1 cellular context compared by ENCODE assay signal in the genomic region with DNA sequence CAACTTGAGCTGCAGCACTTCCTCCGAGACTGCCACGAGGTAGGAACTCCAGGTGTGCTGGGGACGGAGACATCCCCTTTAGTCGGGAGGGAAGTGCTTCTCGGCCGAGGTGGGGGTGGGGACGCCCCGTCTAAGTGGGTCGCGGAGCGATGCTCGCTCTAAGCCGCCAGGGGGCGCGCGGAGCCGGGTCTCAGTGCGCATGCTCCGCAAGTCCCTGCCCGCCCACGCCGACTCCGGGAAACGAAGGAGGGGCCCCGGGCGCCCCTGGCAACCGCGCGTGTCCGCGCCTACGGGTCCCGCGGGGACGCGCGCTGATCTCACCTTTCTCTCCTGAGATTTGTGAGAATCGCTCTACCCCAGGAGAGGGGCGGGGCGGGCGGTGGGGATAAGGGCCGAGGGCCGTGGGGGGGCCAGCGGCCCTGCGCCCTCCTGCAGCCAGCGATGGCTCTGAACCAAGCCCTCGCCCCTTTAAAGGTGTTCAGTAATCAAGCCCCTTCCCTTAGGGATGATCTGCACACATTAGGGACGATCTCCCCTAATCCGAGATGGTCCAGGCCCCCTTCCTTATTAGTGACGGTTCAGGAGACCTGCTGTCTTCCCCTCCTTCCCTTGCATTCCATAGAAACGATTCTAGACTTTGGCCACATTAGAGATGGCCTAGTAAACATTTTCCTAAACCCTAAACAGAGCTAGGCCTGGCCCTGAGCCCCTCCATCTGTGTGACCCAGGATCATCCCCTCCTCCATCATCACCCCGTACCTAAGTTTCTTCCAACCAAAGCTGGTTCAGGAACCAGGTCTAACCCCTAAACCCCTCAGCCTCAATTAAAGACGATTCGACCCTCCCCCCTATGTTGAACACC.
TF ChIP-seq lines count a peak whose summit lies in the region.

No MANE protein-coding gene starts in this region.

TF ChIP-seq in HepG2, 621 proteins besides CTCF, POLR2A, EP300 and RAD21 (continued from another document and continues in another):
- 0 out of 2 replicates have a peak, but pooled peaks have one; percentile 41 for TF ChIP-seq ZNF772 (CRISPR knock-in tag; IDR thresholded peaks at IDR 0.05)
- no peak for TF ChIP-seq ZNF547 (CRISPR knock-in tag; IDR thresholded peaks at IDR 0.05)
- TF ChIP-seq ZNF382 (CRISPR knock-in tag; IDR thresholded peaks at IDR 0.05; ENCODE audit: borderline replicate concordance), result no peak
- peak; percentile 65; the same call in 1 of the 2 replicates for TF ChIP-seq PPARG (CRISPR knock-in tag; conservative IDR thresholded peaks at IDR 0.05)
- TF ChIP-seq ETV5 (CRISPR knock-in tag; IDR thresholded peaks at IDR 0.05; ENCODE audit: borderline replicate concordance), result no peak
- peak; percentile 43; the same call in 1 of the 2 replicates for TF ChIP-seq TBX2 (CRISPR knock-in tag; IDR thresholded peaks at IDR 0.05; ENCODE audit: borderline replicate concordance)
- 0 out of 2 replicates have a peak, but pooled peaks have one; percentile 23 for TF ChIP-seq UBTF (CRISPR knock-in tag; IDR thresholded peaks at IDR 0.05)
- TF ChIP-seq, protein P1, sequence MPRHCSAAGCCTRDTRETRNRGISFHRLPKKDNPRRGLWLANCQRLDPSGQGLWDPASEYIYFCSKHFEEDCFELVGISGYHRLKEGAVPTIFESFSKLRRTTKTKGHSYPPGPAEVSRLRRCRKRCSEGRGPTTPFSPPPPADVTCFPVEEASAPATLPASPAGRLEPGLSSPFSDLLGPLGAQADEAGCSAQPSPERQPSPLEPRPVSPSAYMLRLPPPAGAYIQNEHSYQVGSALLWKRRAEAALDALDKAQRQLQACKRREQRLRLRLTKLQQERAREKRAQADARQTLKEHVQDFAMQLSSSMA (CRISPR knock-in tag; IDR thresholded peaks at IDR 0.05), result no peak
- TF ChIP-seq ZMYM4 (CRISPR knock-in tag; IDR thresholded peaks at IDR 0.05), result peak; percentile 37; the same call in 1 of the 2 replicates
- no peak for TF ChIP-seq DMAP1 (CRISPR knock-in tag; IDR thresholded peaks at IDR 0.05)
- TF ChIP-seq U2AF2 (IDR thresholded peaks at IDR 0.05; ENCODE audit: low read depth, low read length), result no peak
- TF ChIP-seq ATF1 (CRISPR knock-in tag; IDR thresholded peaks at IDR 0.05), result no peak
- no peak for TF ChIP-seq ARID2 (CRISPR knock-in tag; IDR thresholded peaks at IDR 0.05; ENCODE audit: borderline replicate concordance)
- no peak for TF ChIP-seq RERE (CRISPR knock-in tag; IDR thresholded peaks at IDR 0.05; ENCODE audit: low read depth)
- no peak for TF ChIP-seq NR2C2 (CRISPR knock-in tag; IDR thresholded peaks at IDR 0.05; ENCODE audit: borderline replicate concordance)
- no peak for TF ChIP-seq SRSF1 (optimal IDR thresholded peaks at IDR 0.05; ENCODE audit: low read depth, low read length)
- no peak for TF ChIP-seq ZNF7 (CRISPR knock-in tag; IDR thresholded peaks at IDR 0.05)
- TF ChIP-seq SAP130 (CRISPR knock-in tag; IDR thresholded peaks at IDR 0.05; ENCODE audit: low read depth), result peak; percentile 55; the same call in 1 of the 2 replicates
- TF ChIP-seq ZNF589 (CRISPR knock-in tag; conservative IDR thresholded peaks at IDR 0.05), result no peak
- TF ChIP-seq, protein P2, sequence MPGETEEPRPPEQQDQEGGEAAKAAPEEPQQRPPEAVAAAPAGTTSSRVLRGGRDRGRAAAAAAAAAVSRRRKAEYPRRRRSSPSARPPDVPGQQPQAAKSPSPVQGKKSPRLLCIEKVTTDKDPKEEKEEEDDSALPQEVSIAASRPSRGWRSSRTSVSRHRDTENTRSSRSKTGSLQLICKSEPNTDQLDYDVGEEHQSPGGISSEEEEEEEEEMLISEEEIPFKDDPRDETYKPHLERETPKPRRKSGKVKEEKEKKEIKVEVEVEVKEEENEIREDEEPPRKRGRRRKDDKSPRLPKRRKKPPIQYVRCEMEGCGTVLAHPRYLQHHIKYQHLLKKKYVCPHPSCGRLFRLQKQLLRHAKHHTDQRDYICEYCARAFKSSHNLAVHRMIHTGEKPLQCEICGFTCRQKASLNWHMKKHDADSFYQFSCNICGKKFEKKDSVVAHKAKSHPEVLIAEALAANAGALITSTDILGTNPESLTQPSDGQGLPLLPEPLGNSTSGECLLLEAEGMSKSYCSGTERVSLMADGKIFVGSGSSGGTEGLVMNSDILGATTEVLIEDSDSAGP (CRISPR knock-in tag; IDR thresholded peaks at IDR 0.05; ENCODE audit: borderline replicate concordance), result peak; percentile 36; the same call in 1 of the 2 replicates
- no peak for TF ChIP-seq ZNF564 (CRISPR knock-in tag; IDR thresholded peaks at IDR 0.05)
- TF ChIP-seq ZSCAN30 (CRISPR knock-in tag; IDR thresholded peaks at IDR 0.05), result no peak
- TF ChIP-seq RORA (CRISPR knock-in tag; IDR thresholded peaks at IDR 0.05), result no peak
- TF ChIP-seq ZNF558 (CRISPR knock-in tag; IDR thresholded peaks at IDR 0.05; ENCODE audit: borderline replicate concordance), result no peak
- TF ChIP-seq TRIM24 (CRISPR knock-in tag; IDR thresholded peaks at IDR 0.05), result no peak
- no peak; the same call in 1 of the 2 replicates for TF ChIP-seq MIER3 (CRISPR knock-in tag; IDR thresholded peaks at IDR 0.05; ENCODE audit: borderline replicate concordance)
- TF ChIP-seq CEBPZ (IDR thresholded peaks at IDR 0.05; ENCODE audit: low read length), result no peak
- no peak for TF ChIP-seq SIX4 (CRISPR knock-in tag; IDR thresholded peaks at IDR 0.05)
- TF ChIP-seq TSC22D2 (CRISPR knock-in tag; IDR thresholded peaks at IDR 0.05; ENCODE audit: borderline replicate concordance), result no peak
- no peak for TF ChIP-seq MTA1 (CRISPR knock-in tag; IDR thresholded peaks at IDR 0.05; ENCODE audit: borderline replicate concordance)
- no peak for TF ChIP-seq MLX (CRISPR knock-in tag; IDR thresholded peaks at IDR 0.05)
- TF ChIP-seq ZBTB7B (CRISPR knock-in tag; IDR thresholded peaks at IDR 0.05), result 0 out of 2 replicates have a peak, but pooled peaks have one; percentile 36
- no peak for TF ChIP-seq ZNF703 (CRISPR knock-in tag; IDR thresholded peaks at IDR 0.05; ENCODE audit: borderline replicate concordance)
- no peak for TF ChIP-seq ZBTB3 (CRISPR knock-in tag; IDR thresholded peaks at IDR 0.05; ENCODE audit: borderline replicate concordance, low read depth)
- no peak for TF ChIP-seq TP53 (CRISPR knock-in tag; conservative IDR thresholded peaks at IDR 0.05)
- no peak for TF ChIP-seq NFAT5 (CRISPR knock-in tag; IDR thresholded peaks at IDR 0.05)
- no peak for TF ChIP-seq MED1 (CRISPR knock-in tag; IDR thresholded peaks at IDR 0.05)
- no peak for TF ChIP-seq KDM1A (CRISPR knock-in tag; IDR thresholded peaks at IDR 0.05)
